ENCODE assay signal across 1 cellular context in the genomic region with DNA sequence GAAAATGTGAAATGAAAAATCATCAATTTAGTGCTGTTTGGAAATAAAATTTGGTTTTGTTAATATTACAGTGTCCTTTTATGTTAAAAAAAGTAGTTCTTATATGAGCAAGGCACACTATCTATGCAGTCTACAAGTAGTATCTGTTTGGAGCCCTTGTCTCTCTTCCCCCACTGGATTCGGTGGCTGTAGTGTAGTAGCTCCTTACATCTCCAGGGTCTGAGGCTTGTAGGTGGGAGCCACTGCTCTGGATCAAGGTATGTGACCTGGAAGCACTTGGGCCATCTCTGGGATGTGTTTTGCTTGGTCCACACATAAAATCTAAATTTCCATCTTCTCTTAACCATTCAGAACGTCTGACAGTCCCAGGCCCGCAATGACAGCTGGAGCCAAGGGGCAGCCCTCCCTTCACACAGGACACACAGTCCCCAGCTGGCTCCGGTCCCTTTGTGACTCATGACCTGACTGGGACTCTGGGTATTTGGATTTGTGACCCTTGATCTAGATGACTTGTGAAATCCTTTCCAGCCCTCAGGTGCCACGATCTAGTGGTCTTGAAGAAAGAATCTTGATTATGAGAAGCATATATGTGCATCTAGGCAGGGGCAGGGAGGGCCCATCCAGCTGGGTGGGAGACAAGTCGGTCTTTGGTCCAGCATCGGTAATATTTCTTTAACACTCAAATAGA.
A peak's percentile ranks its signal among the peaks of the same experiment; 100 is the strongest.
TF ChIP-seq lines count a peak whose summit lies in the region.

No MANE protein-coding gene starts in this region.

TF ChIP-seq in HepG2, 621 proteins besides CTCF, POLR2A, EP300 and RAD21 (continued from another document and continues in another):
- TF ChIP-seq, protein P1, sequence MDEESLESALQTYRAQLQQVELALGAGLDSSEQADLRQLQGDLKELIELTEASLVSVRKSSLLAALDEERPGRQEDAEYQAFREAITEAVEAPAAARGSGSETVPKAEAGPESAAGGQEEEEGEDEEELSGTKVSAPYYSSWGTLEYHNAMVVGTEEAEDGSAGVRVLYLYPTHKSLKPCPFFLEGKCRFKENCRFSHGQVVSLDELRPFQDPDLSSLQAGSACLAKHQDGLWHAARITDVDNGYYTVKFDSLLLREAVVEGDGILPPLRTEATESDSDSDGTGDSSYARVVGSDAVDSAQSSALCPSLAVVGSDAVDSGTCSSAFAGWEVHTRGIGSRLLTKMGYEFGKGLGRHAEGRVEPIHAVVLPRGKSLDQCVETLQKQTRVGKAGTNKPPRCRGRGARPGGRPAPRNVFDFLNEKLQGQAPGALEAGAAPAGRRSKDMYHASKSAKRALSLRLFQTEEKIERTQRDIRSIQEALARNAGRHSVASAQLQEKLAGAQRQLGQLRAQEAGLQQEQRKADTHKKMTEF (CRISPR knock-in tag; IDR thresholded peaks at IDR 0.05), result peak; percentile 79
- TF ChIP-seq ARID4A (CRISPR knock-in tag; IDR thresholded peaks at IDR 0.05; ENCODE audit: borderline replicate concordance) (peak; percentile 44), MATR3 (CRISPR knock-in tag; IDR thresholded peaks at IDR 0.05) (no peak), PTBP1 (IDR thresholded peaks at IDR 0.05; ENCODE audit: low read depth, low read length, poor library complexity, severe bottlenecking) (no peak), JUND (CRISPR knock-in tag; IDR thresholded peaks at IDR 0.05) (peak; percentile 83; the same call in 1 of the 2 replicates), ZNF816 (CRISPR knock-in tag; IDR thresholded peaks at IDR 0.05; ENCODE audit: borderline replicate concordance) (no peak), ARNTL (CRISPR knock-in tag; IDR thresholded peaks at IDR 0.05) (no peak), CBX1 (IDR thresholded peaks at IDR 0.05; ENCODE audit: low read depth) (no peak), SIX1 (CRISPR knock-in tag; IDR thresholded peaks at IDR 0.05; ENCODE audit: borderline replicate concordance) (no peak), EZH2 (conservative IDR thresholded peaks at IDR 0.05; ENCODE audit: low read depth, low read length) (no peak), TARDBP (CRISPR knock-in tag; IDR thresholded peaks at IDR 0.05) (no peak), ZNF777 (CRISPR knock-in tag; IDR thresholded peaks at IDR 0.05) (no peak), EEA1 (CRISPR knock-in tag; IDR thresholded peaks at IDR 0.05; ENCODE audit: borderline replicate concordance) (no peak), LBX2 (CRISPR knock-in tag; IDR thresholded peaks at IDR 0.05; ENCODE audit: borderline replicate concordance) (no peak), FOXK2 (IDR thresholded peaks at IDR 0.05) (no peak), RFXANK (CRISPR knock-in tag; IDR thresholded peaks at IDR 0.05) (no peak), ZNF441 (CRISPR knock-in tag; IDR thresholded peaks at IDR 0.05; ENCODE audit: borderline replicate concordance) (no peak), KAT7 (CRISPR knock-in tag; IDR thresholded peaks at IDR 0.05; ENCODE audit: borderline replicate concordance) (no peak), PHF8 (CRISPR knock-in tag; IDR thresholded peaks at IDR 0.05) (no peak), XBP1 (CRISPR knock-in tag; IDR thresholded peaks at IDR 0.05) (no peak), GFI1 (CRISPR knock-in tag; IDR thresholded peaks at IDR 0.05; ENCODE audit: borderline replicate concordance) (peak; percentile 60), ZNF614 (CRISPR knock-in tag; IDR thresholded peaks at IDR 0.05; ENCODE audit: borderline replicate concordance) (no peak), TBX3 (IDR thresholded peaks at IDR 0.05; ENCODE audit: borderline replicate concordance) (no peak), ZNF292 (CRISPR knock-in tag; IDR thresholded peaks at IDR 0.05; ENCODE audit: borderline replicate concordance, low read depth) (no peak), PHF20 (CRISPR knock-in tag; IDR thresholded peaks at IDR 0.05) (no peak), PCBP2 (optimal IDR thresholded peaks at IDR 0.05; ENCODE audit: low read depth, low read length, poor library complexity, severe bottlenecking) (no peak), ZNF766 (CRISPR knock-in tag; IDR thresholded peaks at IDR 0.05; ENCODE audit: borderline replicate concordance) (no peak), ZNF205 (CRISPR knock-in tag; IDR thresholded peaks at IDR 0.05) (0 out of 2 replicates have a peak, but pooled peaks have one; percentile 44), TBX2 (CRISPR knock-in tag; IDR thresholded peaks at IDR 0.05; ENCODE audit: borderline replicate concordance) (peak; percentile 21; the same call in 1 of the 2 replicates), ZNF367 (CRISPR knock-in tag; IDR thresholded peaks at IDR 0.05; ENCODE audit: borderline replicate concordance) (no peak), ELF3 (CRISPR knock-in tag; IDR thresholded peaks at IDR 0.05) (no peak), SMC3 (IDR thresholded peaks at IDR 0.05; ENCODE audit: low read length) (no peak), ZBTB42 (CRISPR knock-in tag; IDR thresholded peaks at IDR 0.05) (no peak), SMAD1 (CRISPR knock-in tag; IDR thresholded peaks at IDR 0.05; ENCODE audit: borderline replicate concordance, low read depth) (no peak), ZFX (CRISPR knock-in tag; IDR thresholded peaks at IDR 0.05; ENCODE audit: low read depth) (no peak), CENPX (CRISPR knock-in tag; IDR thresholded peaks at IDR 0.05) (no peak), THYN1 (CRISPR knock-in tag; IDR thresholded peaks at IDR 0.05; ENCODE audit: borderline replicate concordance, low read depth) (no peak), FOXA1 (IDR thresholded peaks at IDR 0.05) (no peak), FOXA1 (CRISPR knock-in tag; IDR thresholded peaks at IDR 0.05) (0 out of 2 replicates have a peak, but pooled peaks have one; percentile 33)
- TF ChIP-seq, protein P2, sequence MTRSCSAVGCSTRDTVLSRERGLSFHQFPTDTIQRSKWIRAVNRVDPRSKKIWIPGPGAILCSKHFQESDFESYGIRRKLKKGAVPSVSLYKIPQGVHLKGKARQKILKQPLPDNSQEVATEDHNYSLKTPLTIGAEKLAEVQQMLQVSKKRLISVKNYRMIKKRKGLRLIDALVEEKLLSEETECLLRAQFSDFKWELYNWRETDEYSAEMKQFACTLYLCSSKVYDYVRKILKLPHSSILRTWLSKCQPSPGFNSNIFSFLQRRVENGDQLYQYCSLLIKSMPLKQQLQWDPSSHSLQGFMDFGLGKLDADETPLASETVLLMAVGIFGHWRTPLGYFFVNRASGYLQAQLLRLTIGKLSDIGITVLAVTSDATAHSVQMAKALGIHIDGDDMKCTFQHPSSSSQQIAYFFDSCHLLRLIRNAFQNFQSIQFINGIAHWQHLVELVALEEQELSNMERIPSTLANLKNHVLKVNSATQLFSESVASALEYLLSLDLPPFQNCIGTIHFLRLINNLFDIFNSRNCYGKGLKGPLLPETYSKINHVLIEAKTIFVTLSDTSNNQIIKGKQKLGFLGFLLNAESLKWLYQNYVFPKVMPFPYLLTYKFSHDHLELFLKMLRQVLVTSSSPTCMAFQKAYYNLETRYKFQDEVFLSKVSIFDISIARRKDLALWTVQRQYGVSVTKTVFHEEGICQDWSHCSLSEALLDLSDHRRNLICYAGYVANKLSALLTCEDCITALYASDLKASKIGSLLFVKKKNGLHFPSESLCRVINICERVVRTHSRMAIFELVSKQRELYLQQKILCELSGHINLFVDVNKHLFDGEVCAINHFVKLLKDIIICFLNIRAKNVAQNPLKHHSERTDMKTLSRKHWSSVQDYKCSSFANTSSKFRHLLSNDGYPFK (CRISPR knock-in tag; IDR thresholded peaks at IDR 0.05; ENCODE audit: borderline replicate concordance), result no peak; the same call in 1 of the 2 replicates
- TF ChIP-seq, protein P3, sequence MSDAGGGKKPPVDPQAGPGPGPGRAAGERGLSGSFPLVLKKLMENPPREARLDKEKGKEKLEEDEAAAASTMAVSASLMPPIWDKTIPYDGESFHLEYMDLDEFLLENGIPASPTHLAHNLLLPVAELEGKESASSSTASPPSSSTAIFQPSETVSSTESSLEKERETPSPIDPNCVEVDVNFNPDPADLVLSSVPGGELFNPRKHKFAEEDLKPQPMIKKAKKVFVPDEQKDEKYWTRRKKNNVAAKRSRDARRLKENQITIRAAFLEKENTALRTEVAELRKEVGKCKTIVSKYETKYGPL (CRISPR knock-in tag; IDR thresholded peaks at IDR 0.05), result no peak
- TF ChIP-seq, protein P4, sequence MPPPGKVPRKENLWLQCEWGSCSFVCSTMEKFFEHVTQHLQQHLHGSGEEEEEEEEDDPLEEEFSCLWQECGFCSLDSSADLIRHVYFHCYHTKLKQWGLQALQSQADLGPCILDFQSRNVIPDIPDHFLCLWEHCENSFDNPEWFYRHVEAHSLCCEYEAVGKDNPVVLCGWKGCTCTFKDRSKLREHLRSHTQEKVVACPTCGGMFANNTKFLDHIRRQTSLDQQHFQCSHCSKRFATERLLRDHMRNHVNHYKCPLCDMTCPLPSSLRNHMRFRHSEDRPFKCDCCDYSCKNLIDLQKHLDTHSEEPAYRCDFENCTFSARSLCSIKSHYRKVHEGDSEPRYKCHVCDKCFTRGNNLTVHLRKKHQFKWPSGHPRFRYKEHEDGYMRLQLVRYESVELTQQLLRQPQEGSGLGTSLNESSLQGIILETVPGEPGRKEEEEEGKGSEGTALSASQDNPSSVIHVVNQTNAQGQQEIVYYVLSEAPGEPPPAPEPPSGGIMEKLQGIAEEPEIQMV (CRISPR knock-in tag; IDR thresholded peaks at IDR 0.05; ENCODE audit: low read depth), result no peak
- TF ChIP-seq, protein P5, sequence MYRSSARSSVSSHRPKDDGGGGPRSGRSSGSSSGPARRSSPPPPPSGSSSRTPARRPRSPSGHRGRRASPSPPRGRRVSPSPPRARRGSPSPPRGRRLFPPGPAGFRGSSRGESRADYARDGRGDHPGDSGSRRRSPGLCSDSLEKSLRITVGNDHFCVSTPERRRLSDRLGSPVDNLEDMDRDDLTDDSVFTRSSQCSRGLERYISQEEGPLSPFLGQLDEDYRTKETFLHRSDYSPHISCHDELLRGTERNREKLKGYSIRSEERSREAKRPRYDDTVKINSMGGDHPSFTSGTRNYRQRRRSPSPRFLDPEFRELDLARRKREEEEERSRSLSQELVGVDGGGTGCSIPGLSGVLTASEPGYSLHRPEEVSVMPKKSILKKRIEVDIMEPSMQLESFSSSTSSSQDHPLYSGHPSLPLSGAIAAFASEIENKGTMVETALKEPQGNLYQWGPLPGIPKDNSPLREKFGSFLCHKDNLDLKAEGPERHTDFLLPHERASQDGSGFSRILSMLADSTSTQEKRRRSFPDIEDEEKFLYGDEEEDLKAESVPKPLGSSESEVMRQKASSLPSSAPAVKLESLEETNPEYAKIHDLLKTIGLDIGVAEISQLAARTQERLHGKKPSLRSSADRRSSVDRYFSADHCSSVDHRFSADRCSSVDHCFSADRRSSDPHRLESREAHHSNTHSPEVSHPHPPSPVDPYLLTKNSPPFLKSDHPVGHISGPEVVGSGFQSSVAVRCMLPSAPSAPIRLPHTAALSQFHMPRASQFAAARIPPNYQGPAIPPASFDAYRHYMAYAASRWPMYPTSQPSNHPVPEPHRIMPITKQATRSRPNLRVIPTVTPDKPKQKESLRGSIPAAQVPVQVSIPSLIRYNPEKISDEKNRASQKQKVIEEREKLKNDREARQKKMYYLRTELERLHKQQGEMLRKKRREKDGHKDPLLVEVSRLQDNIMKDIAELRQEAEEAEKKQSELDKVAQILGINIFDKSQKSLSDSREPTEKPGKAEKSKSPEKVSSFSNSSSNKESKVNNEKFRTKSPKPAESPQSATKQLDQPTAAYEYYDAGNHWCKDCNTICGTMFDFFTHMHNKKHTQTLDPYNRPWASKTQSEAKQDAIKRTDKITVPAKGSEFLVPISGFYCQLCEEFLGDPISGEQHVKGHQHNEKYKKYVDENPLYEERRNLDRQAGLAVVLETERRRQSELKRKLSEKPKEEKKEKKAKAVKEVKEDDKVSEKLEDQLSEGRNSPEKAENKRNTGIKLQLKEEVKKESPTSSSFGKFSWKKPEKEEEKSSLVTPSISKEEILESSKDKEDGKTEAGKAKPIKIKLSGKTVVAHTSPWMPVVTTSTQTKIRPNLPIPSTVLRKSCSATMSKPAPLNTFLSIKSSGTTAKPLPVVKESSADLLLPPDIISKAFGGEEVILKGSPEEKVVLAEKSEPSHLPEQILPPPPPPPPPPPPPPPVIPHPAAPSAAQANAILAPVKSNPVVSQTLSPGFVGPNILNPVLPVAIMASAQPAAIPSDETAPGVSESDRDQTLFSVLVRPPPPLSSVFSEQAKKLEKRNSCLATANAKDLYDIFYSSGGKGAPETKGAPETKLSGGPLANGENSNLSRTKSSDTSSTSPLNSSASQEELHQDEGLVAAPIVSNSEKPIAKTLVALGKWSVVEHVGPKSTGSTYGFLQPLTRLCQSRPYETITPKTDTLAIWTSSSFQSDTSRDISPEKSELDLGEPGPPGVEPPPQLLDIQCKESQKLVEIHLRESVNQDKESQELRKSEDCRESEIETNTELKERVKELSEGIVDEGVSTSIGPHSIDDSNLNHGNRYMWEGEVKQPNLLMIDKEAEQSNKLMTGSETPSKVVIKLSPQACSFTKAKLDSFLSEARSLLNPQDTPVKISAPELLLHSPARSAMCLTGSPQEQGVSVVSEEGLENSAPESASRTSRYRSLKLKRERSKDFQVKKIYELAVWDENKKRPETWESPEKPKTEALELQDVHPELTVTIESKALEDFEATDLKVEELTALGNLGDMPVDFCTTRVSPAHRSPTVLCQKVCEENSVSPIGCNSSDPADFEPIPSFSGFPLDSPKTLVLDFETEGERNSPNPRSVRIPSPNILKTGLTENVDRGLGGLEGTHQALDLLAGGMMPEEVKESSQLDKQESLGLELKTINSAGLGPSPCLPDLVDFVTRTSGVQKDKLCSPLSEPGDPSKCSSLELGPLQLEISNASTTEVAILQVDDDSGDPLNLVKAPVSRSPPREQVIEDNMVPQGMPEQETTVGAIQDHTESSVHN (CRISPR knock-in tag; IDR thresholded peaks at IDR 0.05), result no peak
